Comparison of ENCODE assay signal across 8 cellular contexts in the genomic region with DNA sequence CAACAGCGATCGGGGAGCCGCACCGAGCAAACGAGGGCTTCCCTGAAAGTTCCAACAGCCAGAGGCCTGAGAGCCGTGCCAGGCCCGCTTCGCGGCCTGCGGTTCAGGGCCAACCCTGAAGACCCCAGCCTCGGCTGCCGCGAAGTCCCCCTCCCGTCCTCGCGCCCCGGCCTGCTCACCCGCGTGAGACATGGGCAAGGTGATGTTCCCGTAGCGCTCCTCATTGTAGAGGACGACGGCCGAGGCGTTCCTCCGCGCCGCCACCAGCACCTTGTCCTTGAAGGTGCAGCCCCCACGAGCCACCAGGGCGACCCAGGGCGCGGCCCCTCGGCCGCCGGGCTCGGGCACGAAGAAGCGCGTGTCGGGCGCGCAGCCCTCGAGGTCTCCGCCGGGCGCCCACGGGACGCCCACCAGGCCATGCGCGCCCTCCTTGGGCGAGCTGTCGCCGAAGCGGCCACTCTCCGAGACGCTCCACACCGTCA. TPM values are rescaled to one million over a fixed set of nuclear protein-coding genes. Genes with fewer than 3 reads are reported as not detected.
DNase-seq lines count a peak whose midpoint lies in the region; ATAC-seq and TF ChIP-seq lines count a peak whose summit lies in the region.

No MANE protein-coding gene starts in this region.

- H3K4me3 ChIP-seq in mononuclear cell (ENCODE audit: low read length) (peak overlapping the region; percentile 89), upper lobe of right lung (peak overlapping the region; percentile 95)

- H3K27me3 ChIP-seq in mononuclear cell (ENCODE audit: insufficient read depth, low read length) (no peaks in the 10 kb centered on the region), upper lobe of right lung (no peaks in the 10 kb centered on the region)

- intact Hi-C loops in upper lobe of right lung (cut with DNase I): no loop called here

- peak; percentile 8 for ATAC-seq in HG03103 (IDR thresholded peaks at IDR 0.05; ENCODE audit: low read depth, unreplicated experiment)
- no peak for ATAC-seq in upper lobe of right lung

- DNase-seq in activated CD8-positive, alpha-beta memory T cell treated with anti-CD3 and anti-CD28 coated beads for 24 hours: peak; percentile 81
- DNase-seq in activated CD8-positive, alpha-beta memory T cell treated with anti-CD3 and anti-CD28 coated beads, Interleukin-2, amount 50 U/mL, for 48 hours: no peak
- DNase-seq in T-helper 9 cell (peak; percentile 15), ecto neural progenitor cell (ENCODE audit: low spot score) (peak; percentile 63), upper lobe of right lung (no peak), DMS153 treated with DMSO at 0.1 percent for 48 hours (lab: John Stamatoyannopoulos, UW; ENCODE audit: unreplicated experiment) (no peak)

- H3K27ac ChIP-seq in upper lobe of right lung: peak overlapping the region; percentile 95

- peaks cover 77% of the 10 kb centered on the region for H3K4me1 ChIP-seq in mononuclear cell (ENCODE audit: insufficient read depth, low read length)
- H3K4me1 ChIP-seq in upper lobe of right lung: peaks cover 21% of the 10 kb centered on the region

- H3K36me3 ChIP-seq in upper lobe of right lung: no peaks in the 10 kb centered on the region

- TF ChIP-seq CTCF in upper lobe of right lung (IDR thresholded peaks at IDR 0.05): no peak

- no peaks in the 10 kb centered on the region for H3K9me3 ChIP-seq in mononuclear cell (ENCODE audit: low read depth, low read length)
- no peaks in the 10 kb centered on the region for H3K9me3 ChIP-seq in upper lobe of right lung

RNA-seq across cellular contexts. Expression of a gene that starts 0.5 kb away (rescaled TPM):
- 184 TPM for total RNA-seq in mononuclear cell
- total RNA-seq in upper lobe of right lung: 94.0 TPM

RNA-seq across cellular contexts. Expression of a gene that starts 55.3 kb away (rescaled TPM):
- 53.5 TPM for total RNA-seq in mononuclear cell
- 30.6 TPM for total RNA-seq in upper lobe of right lung

Comparison
In these comparisons a context has a peak if more than half of its experiments do, and no peak if none do; other contexts are left out.
1. DNase-seq: peak in activated CD8-positive, alpha-beta memory T cell treated with anti-CD3 and anti-CD28 coated beads for 24 hours (single experiment), T-helper 9 cell (single experiment) and ecto neural progenitor cell (single experiment); none in activated CD8-positive, alpha-beta memory T cell treated with anti-CD3 and anti-CD28 coated beads, Interleukin-2, amount 50 U/mL, for 48 hours (single experiment), upper lobe of right lung (single experiment) and DMS153 treated with DMSO at 0.1 percent for 48 hours (single experiment).